Comparison of ENCODE assay signal across 22 cellular contexts in the genomic region with DNA sequence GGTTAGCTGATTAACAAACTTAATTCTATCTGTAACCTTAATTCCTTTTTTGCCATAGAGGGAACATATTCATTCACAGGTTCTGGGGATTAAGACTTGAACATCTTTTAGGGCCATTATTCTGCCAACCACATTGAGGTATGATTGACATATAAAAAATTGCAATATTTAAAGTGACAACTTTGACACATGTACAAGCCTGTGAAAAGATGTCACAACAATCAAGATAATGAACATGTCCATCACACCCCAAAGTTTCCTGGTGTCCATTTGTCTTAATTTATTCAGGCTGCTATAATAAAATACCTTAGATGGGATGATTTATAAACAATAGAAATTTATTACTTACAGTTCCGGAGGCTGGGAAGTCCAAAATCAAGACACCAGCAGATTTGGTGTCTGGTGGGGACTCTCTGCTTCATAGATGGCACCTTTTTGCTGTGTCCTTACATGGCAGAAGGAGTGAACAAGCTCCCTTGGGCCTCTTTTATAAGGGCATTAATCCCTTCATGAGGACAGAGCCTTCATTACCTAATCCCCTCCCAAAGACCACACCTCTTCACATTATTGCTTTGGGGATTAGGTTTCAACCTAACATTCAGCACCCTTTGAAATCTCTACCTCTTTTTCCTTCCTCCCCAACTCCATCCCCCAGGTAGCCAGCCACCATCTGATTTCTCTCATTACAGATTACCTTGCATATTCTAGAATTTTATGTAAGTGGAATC. TPM values are rescaled to one million over a fixed set of nuclear protein-coding genes. Genes with fewer than 3 reads are reported as not detected.
DNase-seq lines count a peak whose midpoint lies in the region; ATAC-seq, FAIRE-seq and TF ChIP-seq lines count a peak whose summit lies in the region.
"Had no signal": no experiment of that assay in that cellular context is flagged by ENCODE, and none has a peak within 500 bp of the region (broad histone marks: within the 10 kb centered on the region; RNA-seq: fewer than 3 reads in every experiment).

No MANE protein-coding gene starts in this region.

- BruUV-seq in K562 (replicated peaks; lab: Mats Ljungman, UMichigan) (no TSS peak), HepG2 (replicated peaks; lab: Mats Ljungman, UMichigan) (no TSS peak)

- H4K20me1 ChIP-seq in K562 (replicated peaks; ENCODE audit: control insufficient read depth, insufficient read depth, low read length) (no peaks in the 10 kb centered on the region), HepG2 (ENCODE audit: insufficient read depth, low read length) (no peaks in the 10 kb centered on the region)
- H4K20me1 ChIP-seq: BLaER1 had no signal

- ATAC-seq in K562 (no peak), HepG2 (no peak), GM21786 (IDR thresholded peaks at IDR 0.05; ENCODE audit: unreplicated experiment) (no peak)
- ATAC-seq: GM12878, HCT116 had no signal

- H3K4me1 ChIP-seq in K562 (replicated peaks in 1 of 2; ENCODE audit: control insufficient read depth in 2 of 2, insufficient read depth in 2 of 2, low read length in 2 of 2) (0 out of 5 replicates have a peak, but pooled peaks cover 0 to under 1% of the 10 kb centered on the region in 2 experiments), HepG2 (ENCODE audit: insufficient read depth, low read length) (no peaks in the 10 kb centered on the region)
- H3K4me1 ChIP-seq: BLaER1 had no signal

- POLR2A ChIA-PET in HEK293T (lab: Yijun Ruan, JAX) (no interaction called here), K562 (lab: Yijun Ruan, JAX) (interaction anchor here (0.8 to 1.0 kb wide), 2 partner anchors 10 to 1135 kb away, joined by 3 read pairs; no protein-coding TSS in a partner anchor), HepG2 (lab: Yijun Ruan, JAX) (no interaction called here)

- H3K9me1 ChIP-seq in K562 (ENCODE audit: control insufficient read depth, insufficient read depth, low read length): no peaks in the 10 kb centered on the region

- no peak overlapping the region for H2AFZ ChIP-seq in K562 (ENCODE audit: low read depth, low read length)
- H2AFZ ChIP-seq in HepG2 (ENCODE audit: low read length): no peak overlapping the region

- TF ChIP-seq RAD21 in K562 (CRISPR knock-in tag; conservative IDR thresholded peaks at IDR 0.05 in 1 of 2, IDR thresholded peaks at IDR 0.05 in 1 of 2) (no peak), HepG2 (CRISPR knock-in tag; IDR thresholded peaks at IDR 0.05) (no peak)

- DNase-seq in D341Med (ENCODE audit: low spot score): peak; percentile 48
- no peak for DNase-seq in HEK293T (ENCODE audit: extremely low spot score)
- DNase-seq in NCI-H69 (lab: John Stamatoyannopoulos, UW): peak; percentile 25
- DNase-seq in K562 (ENCODE audit: extremely low read depth in 1 of 4, low spot score in 3 of 4): no peak
- DNase-seq in coronary artery (ENCODE audit: low spot score): no peak
- no peak for DNase-seq in HepG2 (ENCODE audit: low spot score)
- no peak for DNase-seq in HuH-7 (ENCODE audit: low spot score)
- DNase-seq: 8988T; CD4-positive, alpha-beta memory T cell; DMS 273 treated with DMSO at 0.1 percent for 48 hours; DMS53; DND-41; EL; GOT3; H7; IMR-90; KBM-7 had no signal

- CTCF ChIA-PET in HEK293T (lab: Yijun Ruan, JAX): no interaction called here
- CTCF ChIA-PET in K562 (lab: Yijun Ruan, JAX; ENCODE audit: low intra/inter-chr PET ratio): no interaction called here
- CTCF ChIA-PET in HepG2 (lab: Yijun Ruan, JAX; ENCODE audit: low intra/inter-chr PET ratio, low total read pairs): no interaction called here

- H3K79me2 ChIP-seq in K562 (ENCODE audit: control insufficient read depth, insufficient read depth, low read length) (no peaks in the 10 kb centered on the region), HepG2 (ENCODE audit: insufficient read depth, low read length) (no peaks in the 10 kb centered on the region)

- H3K9ac ChIP-seq in K562 (ENCODE audit: insufficient read depth in 1 of 2, low read depth in 2 of 2, low read length in 2 of 2) (no peak overlapping the region), HepG2 (ENCODE audit: insufficient read depth, low read depth, low read length) (no peak overlapping the region)
- H3K9ac ChIP-seq: BLaER1 had no signal

- TF ChIP-seq CTCF in K562 (IDR thresholded peaks at IDR 0.05 in 2 of 3, conservative IDR thresholded peaks at IDR 0.05 in 1 of 3; ENCODE audit: insufficient read depth in 2 of 3, low read depth in 1 of 3, low read length in 3 of 3): no peak
- TF ChIP-seq CTCF in coronary artery (IDR thresholded peaks at IDR 0.05): no peak
- no peak for TF ChIP-seq CTCF in HepG2 (CRISPR knock-in tag; IDR thresholded peaks at IDR 0.05)

- no peak overlapping the region for H3K27ac ChIP-seq in K562 (ENCODE audit: extremely low read depth, low read depth, low read length)
- H3K27ac ChIP-seq in coronary artery: no peak overlapping the region
- no peak overlapping the region for H3K27ac ChIP-seq in HepG2 (ENCODE audit: extremely low read length, insufficient read depth, low read length)
- H3K27ac ChIP-seq: BLaER1 had no signal

- no peak for TF ChIP-seq EP300 in K562 (IDR thresholded peaks at IDR 0.05; ENCODE audit: low read length)
- TF ChIP-seq EP300 in HepG2 (IDR thresholded peaks at IDR 0.05; ENCODE audit: low read depth in 2 of 2, low read length in 2 of 2): no peak
- no peak for TF ChIP-seq EP300 in HepG2 (CRISPR knock-in tag; IDR thresholded peaks at IDR 0.05; ENCODE audit: borderline replicate concordance)

- no peaks in the 10 kb centered on the region for H3K36me3 ChIP-seq in K562 (ENCODE audit: control insufficient read depth, insufficient read depth, low read length)
- H3K36me3 ChIP-seq in HepG2 (replicated peaks in 1 of 2; ENCODE audit: control insufficient read depth in 1 of 2, insufficient read depth in 2 of 2, low read length in 2 of 2): no peaks in the 10 kb centered on the region
- H3K36me3 ChIP-seq: BLaER1 had no signal

- FAIRE-seq in K562 (lab: Jason Lieb, UNC): no peak
- FAIRE-seq in HepG2 (lab: Jason Lieb, UNC): no peak
- FAIRE-seq: GM12878, GM19239 had no signal

- H3K4me3 ChIP-seq in K562 (no peak overlapping the region), coronary artery (no peak overlapping the region), HepG2 (replicated peaks in 1 of 3; ENCODE audit: insufficient read depth in 1 of 3, low read depth in 2 of 3, low read length in 3 of 3) (no peak overlapping the region)
- H3K4me3 ChIP-seq: BLaER1, GM12878 had no signal

- H3K4me2 ChIP-seq in K562 (ENCODE audit: insufficient read depth, low read length) (no peak overlapping the region), HepG2 (ENCODE audit: low read depth, low read length) (no peak overlapping the region)
- H3K4me2 ChIP-seq: BLaER1 had no signal

- intact Hi-C loops in K562 (cut with micrococcal nuclease): no loop called here
- intact Hi-C loops in HepG2 (cut with micrococcal nuclease; ENCODE audit: unreplicated experiment): no loop called here

- WGBS in K562 (ENCODE audit: insufficient coverage, low coverage, missing lambda C conversion rate): 92% methylated on average over 1 of the region's 1 CpG
- 92% methylated on average over 1 of the region's 1 CpG for WGBS in HepG2 (ENCODE audit: low lambda C conversion rate)

- in situ Hi-C loops in K562 (cut with MboI): no loop called here
- in situ Hi-C loops in HepG2 (cut with HindIII; ENCODE audit: extremely low pct_ligation_motif_present, low pct_unique_long_range_greater_than_20kb): no loop called here

- TF ChIP-seq POLR2A in K562 (conservative IDR thresholded peaks at IDR 0.05) (no peak), HepG2 (IDR thresholded peaks at IDR 0.05; ENCODE audit: insufficient read depth in 1 of 2, low read depth in 2 of 2, low read length in 2 of 2) (no peak)

- H3K27me3 ChIP-seq in K562 (ENCODE audit: control insufficient read depth in 2 of 2, insufficient read depth in 2 of 2, low read length in 2 of 2) (no peaks in the 10 kb centered on the region), HepG2 (ENCODE audit: control insufficient read depth in 1 of 2, insufficient read depth in 2 of 2, low read length in 2 of 2) (no peaks in the 10 kb centered on the region)
- H3K27me3 ChIP-seq: BLaER1 had no signal

- peaks cover 5% of the 10 kb centered on the region for H3K9me3 ChIP-seq in K562 (replicated peaks; ENCODE audit: control insufficient read depth, insufficient read depth, low read depth, low read length)
- H3K9me3 ChIP-seq in HepG2 (ENCODE audit: low read length): no peaks in the 10 kb centered on the region
- H3K9me3 ChIP-seq: BLaER1 had no signal

RNA-seq across cellular contexts. Expression of a gene that starts 33.0 kb away (rescaled TPM):
- 148 and 229 TPM in 2 replicates for total RNA-seq in K562 (2011; cell fraction: chromatin; rRNA removed; ENCODE audit: low replicate concordance)
- 41.5 and 70.5 TPM in 2 replicates for total RNA-seq in K562 (2011; cell fraction: nucleolus; rRNA removed)
- 85.0 and 85.5 TPM in 2 replicates for total RNA-seq in K562 (2011; cell fraction: nucleoplasm; rRNA removed)
- total RNA-seq in K562 (2014; rRNA removed) (40.1 and 43.1 TPM in 2 replicates), K562 (2014; rRNA removed; fragmentation: Illumina TruSeq; extraction: Trizol) (50.4 and 50.6 TPM in 2 replicates), K562 (2015; rRNA removed; fragmentation: Illumina TruSeq; extraction: Trizol) (51.9 and 55.1 TPM in 2 replicates), K562 (2021) (54.3 and 69.6 TPM in 2 replicates), HepG2 (2016; rRNA removed; fragmentation: Illumina TruSeq; extraction: Trizol) (14.0 and 15.0 TPM in 2 replicates)
- polyA plus RNA-seq in K562 (2011; rRNA removed) (30.0 and 37.5 TPM in 2 replicates), K562 (2014; fragmentation: Illumina TruSeq; extraction: Trizol) (47.5 and 55.6 TPM in 2 replicates), K562 (2014; fragmentation: Nextera tagmentation; extraction: Ambion mirVana) (10 to 100 TPM; 17.0 to 20.7 TPM), K562 (2014; rRNA removed) (39.2 and 39.6 TPM in 2 replicates), HepG2 (2011; rRNA removed) (8.3 and 10.0 TPM in 2 replicates)
- 18.2 and 23.5 TPM in 2 replicates for polyA plus RNA-seq in K562 (2011; cell fraction: cytosol; rRNA removed)
- polyA plus RNA-seq in K562 (2011; cell fraction: nucleus; rRNA removed): 34.9 and 41.6 TPM in 2 replicates
- 23.5 and 27.0 TPM in 2 replicates for polyA plus RNA-seq in K562 (2012)
- 125 and 160 TPM in 2 replicates for polyA minus RNA-seq in K562 (2011; rRNA and poly(A)+ RNA removed)
- 26.9 and 28.9 TPM in 2 replicates for polyA minus RNA-seq in K562 (2011; cell fraction: cytosol; rRNA and poly(A)+ RNA removed)
- polyA minus RNA-seq in K562 (2011; cell fraction: nucleus; rRNA and poly(A)+ RNA removed): 56.0 and 75.9 TPM in 2 replicates
- total RNA-seq in HepG2 (2016; cell fraction: cytosol; rRNA removed; fragmentation: Illumina TruSeq; extraction: Trizol; ENCODE audit: low read depth): 6.3 and 7.0 TPM in 2 replicates
- total RNA-seq in HepG2 (2016; cell fraction: insoluble cytoplasmic fraction; rRNA removed; fragmentation: Illumina TruSeq; extraction: Trizol): 13.6 and 14.3 TPM in 2 replicates
- 6.1 TPM in 2 replicates for total RNA-seq in HepG2 (2016; cell fraction: membrane; rRNA removed; fragmentation: Illumina TruSeq; extraction: Trizol)
- 20.9 and 22.7 TPM in 2 replicates for total RNA-seq in HepG2 (2016; cell fraction: nucleus; rRNA removed; fragmentation: Illumina TruSeq; extraction: Trizol)
- 5.0 and 6.9 TPM in 2 replicates for polyA plus RNA-seq in HepG2 (2011; cell fraction: cytosol; rRNA removed)
- polyA plus RNA-seq in HepG2 (2011; cell fraction: nucleus; rRNA removed): 8.2 and 8.4 TPM in 2 replicates
- 8.0 and 8.5 TPM in 2 replicates for polyA plus RNA-seq in HepG2 (2012)
- polyA plus RNA-seq in HepG2 (2016; cell fraction: cytosol; fragmentation: Illumina TruSeq; extraction: Trizol; ENCODE audit: low read depth): 0.60 and 0.93 TPM in 2 replicates
- 15.4 and 16.4 TPM in 2 replicates for polyA plus RNA-seq in HepG2 (2016; cell fraction: insoluble cytoplasmic fraction; fragmentation: Illumina TruSeq; extraction: Trizol; ENCODE audit: low read depth)
- polyA plus RNA-seq in HepG2 (2016; cell fraction: membrane; fragmentation: Illumina TruSeq; extraction: Trizol; ENCODE audit: low read depth): 2.4 and 2.5 TPM in 2 replicates
- 17.1 and 18.0 TPM in 2 replicates for polyA plus RNA-seq in HepG2 (2016; cell fraction: nucleus; fragmentation: Illumina TruSeq; extraction: Trizol; ENCODE audit: insufficient read depth, low read depth)
- 27.0 and 42.8 TPM in 2 replicates for polyA minus RNA-seq in HepG2 (2011; rRNA and poly(A)+ RNA removed; ENCODE audit: low replicate concordance)
- polyA minus RNA-seq in HepG2 (2011; cell fraction: cytosol; rRNA and poly(A)+ RNA removed): 10.3 and 11.3 TPM in 2 replicates
- 55.9 and 63.6 TPM in 2 replicates for polyA minus RNA-seq in HepG2 (2011; cell fraction: nucleus; rRNA and poly(A)+ RNA removed)

Comparison
In these comparisons a context has a peak if more than half of its experiments do, and no peak if none do; other contexts are left out.
1. DNase-seq: peak in D341Med (single experiment) and NCI-H69 (single experiment); none in HEK293T (single experiment), K562 (0 of 4), coronary artery (single experiment), HepG2 (single experiment) and HuH-7 (single experiment).